9 cellular contexts compared by ENCODE assay signal in the genomic region with DNA sequence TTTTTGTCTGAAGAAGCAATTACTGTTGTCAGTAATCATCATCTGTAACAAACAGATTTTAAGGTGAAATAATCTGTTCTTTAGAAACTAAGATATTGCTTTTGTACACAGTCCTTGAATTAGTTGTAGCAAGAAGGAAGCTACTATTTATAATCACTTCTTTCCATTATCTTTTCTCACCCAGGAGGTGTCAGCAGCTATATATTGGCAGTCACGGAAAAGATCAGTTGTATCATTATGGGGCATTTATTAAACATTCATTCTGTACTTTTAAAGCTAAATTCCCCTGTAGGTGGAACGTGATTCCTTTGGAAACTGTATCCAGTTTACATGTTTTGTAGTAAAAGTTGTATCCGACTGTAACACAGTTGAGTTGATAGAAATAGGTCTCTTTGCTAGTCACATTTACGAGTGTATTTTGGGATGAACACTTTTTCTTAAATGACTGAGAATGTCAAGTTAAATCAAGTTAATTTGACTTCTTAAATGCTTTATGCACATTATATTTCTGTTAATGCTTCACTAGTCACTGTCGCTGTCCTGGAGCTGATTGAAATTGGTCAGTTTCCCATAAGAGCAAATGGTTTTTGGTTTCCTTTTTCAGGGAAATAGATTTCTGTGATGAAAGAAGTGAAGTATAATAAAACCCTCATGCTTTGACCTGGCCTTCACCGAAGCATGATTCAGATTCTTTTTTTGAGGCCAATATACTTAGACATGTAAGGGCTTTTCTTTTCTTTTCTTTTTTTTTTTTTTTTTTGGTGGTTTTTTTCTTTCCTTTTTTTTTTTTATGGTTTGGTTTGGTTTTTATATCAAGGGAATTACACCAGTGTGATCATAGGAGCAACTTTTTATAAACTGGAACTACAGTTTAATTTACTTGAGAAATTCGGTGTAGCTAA. TPM values are rescaled to one million over a fixed set of nuclear protein-coding genes. Genes with fewer than 3 reads are reported as not detected.
A peak's percentile ranks its signal among the peaks of the same experiment; 100 is the strongest.
DNase-seq lines count a peak whose midpoint lies in the region; ATAC-seq and TF ChIP-seq lines count a peak whose summit lies in the region.
"Had no signal": no experiment of that assay in that cellular context is flagged by ENCODE, and none has a peak within 500 bp of the region (broad histone marks: within the 10 kb centered on the region; RNA-seq: fewer than 3 reads in every experiment).

No MANE protein-coding gene starts in this region.

- H3K9ac ChIP-seq in KMS-11 (no peak overlapping the region), endocrine pancreas (ENCODE audit: control insufficient read depth, insufficient read depth, low read length) (no peak overlapping the region)

- DNase-seq in AG04450 (ENCODE audit: low read depth, low spot score) (no peak), nephron progenitor cell (no peak), DMS79 (lab: John Stamatoyannopoulos, UW) (no peak), HPDE6-E6E7 (ENCODE audit: extremely low spot score) (no peak), C1 segment of cervical spinal cord (lab: John Stamatoyannopoulos, UW) (no peak)

- H3K79me2 ChIP-seq in KMS-11 (ENCODE audit: insufficient read depth, low read depth), result peaks cover 93% of the 10 kb centered on the region

- H3K4me3 ChIP-seq in AG04450 (ENCODE audit: low read depth, low read length), result peak overlapping the region; percentile 23
- H3K4me3 ChIP-seq in KMS-11 (IDR thresholded peaks at IDR 0.05; ENCODE audit: insufficient read depth, low read depth, low read length), result no peak overlapping the region
- peak overlapping the region; percentile 96 for H3K4me3 ChIP-seq in endocrine pancreas (ENCODE audit: control insufficient read depth, insufficient read depth, low read length)

- H3K27ac Mint-ChIP-seq in nephron progenitor cell, result no peak overlapping the region
- H3K27ac Mint-ChIP-seq: T-helper 1 cell treated with Interleukin-12 subunit alpha and Interleukin-12 subunit beta and Interleukin-4 antibody, amounts not matched to agents 30 μg/mL and 1 μg/mL, for 36 hours had no signal

- POLR2A ChIA-PET in AG04450 (lab: Yijun Ruan, JAX), result no interaction called here

- H3K36me3 ChIP-seq in KMS-11 (ENCODE audit: insufficient read depth) (no peaks in the 10 kb centered on the region), endocrine pancreas (ENCODE audit: control insufficient read depth, insufficient read depth, low read length) (no peaks in the 10 kb centered on the region)

- H3K4me3 Mint-ChIP-seq in nephron progenitor cell, result peak overlapping the region; percentile 68
- H3K4me3 Mint-ChIP-seq: T-helper 1 cell treated with Interleukin-12 subunit alpha and Interleukin-12 subunit beta and Interleukin-4 antibody, amounts not matched to agents 30 μg/mL and 1 μg/mL, for 36 hours had no signal

- peaks cover 46% of the 10 kb centered on the region for H4K20me1 ChIP-seq in KMS-11 (ENCODE audit: insufficient read depth)

- peak overlapping the region; percentile 30; the same call in 1 of the 2 replicates for H3K4me2 ChIP-seq in KMS-11

- H3K4me1 ChIP-seq in KMS-11 (ENCODE audit: low read depth, poor library complexity, severe bottlenecking) (peaks cover 40% of the 10 kb centered on the region), endocrine pancreas (ENCODE audit: control insufficient read depth, insufficient read depth, low read length) (peaks cover 29% of the 10 kb centered on the region)

- peaks cover 43% of the 10 kb centered on the region for H3K4me1 Mint-ChIP-seq in nephron progenitor cell

- H3K27me3 Mint-ChIP-seq in nephron progenitor cell (ENCODE audit: low read depth, poor library complexity), result no peaks in the 10 kb centered on the region

- no peak overlapping the region for H2AFZ ChIP-seq in KMS-11 (ENCODE audit: low read depth)

- H3K27me3 ChIP-seq in AG04450 (ENCODE audit: control insufficient read depth, insufficient read depth, low read length), result no peaks in the 10 kb centered on the region
- no peaks in the 10 kb centered on the region for H3K27me3 ChIP-seq in KMS-11 (ENCODE audit: insufficient read depth, low read depth)
- H3K27me3 ChIP-seq in endocrine pancreas (ENCODE audit: control insufficient read depth, insufficient read depth, low read length), result no peaks in the 10 kb centered on the region

- peaks cover 23% of the 10 kb centered on the region for H3K36me3 Mint-ChIP-seq in nephron progenitor cell (ENCODE audit: low read depth)

- no peak for TF ChIP-seq CTCF in AG04450 (IDR thresholded peaks at IDR 0.05; ENCODE audit: low read depth, low read length)
- TF ChIP-seq CTCF in KMS-11 (conservative IDR thresholded peaks at IDR 0.05; ENCODE audit: low read depth, low read length), result no peak
- no peak for TF ChIP-seq CTCF in nephron progenitor cell (IDR thresholded peaks at IDR 0.05)

- no peaks in the 10 kb centered on the region for H3K9me3 Mint-ChIP-seq in nephron progenitor cell
- H3K9me3 Mint-ChIP-seq: T-helper 1 cell treated with Interleukin-12 subunit alpha and Interleukin-12 subunit beta and Interleukin-4 antibody, amounts not matched to agents 30 μg/mL and 1 μg/mL, for 36 hours had no signal

- ATAC-seq in GM19328 (IDR thresholded peaks at IDR 0.05; ENCODE audit: unreplicated experiment), result no peak

- H3K27ac ChIP-seq in AG04450 (ENCODE audit: low read depth, low read length) (no peak overlapping the region), KMS-11 (no peak overlapping the region)

- H3K9me3 ChIP-seq in AG04450 (ENCODE audit: control insufficient read depth, insufficient read depth, low read length) (no peaks in the 10 kb centered on the region), endocrine pancreas (ENCODE audit: control insufficient read depth, low read length) (no peaks in the 10 kb centered on the region)

- CTCF ChIA-PET in AG04450 (lab: Charles Lee), result interaction anchor here (0.5 to 3.0 kb wide), 4 partner anchors 8 to 536 kb away, joined by 3 to 19 read pairs (median 4); no protein-coding TSS in a partner anchor

RNA-seq across cellular contexts. Expression of gene QKI, which starts 5.1 kb away (rescaled TPM):
- polyA plus RNA-seq in AG04450 (2011; rRNA removed), result 157 and 165 TPM in 2 replicates
- 335 and 377 TPM in 2 replicates for polyA minus RNA-seq in AG04450 (2011; rRNA and poly(A)+ RNA removed)
